ENCODE assay signal across 1 cellular context in genomic region chr14:75050852-75051555, GRCh38.
TF ChIP-seq lines count a peak whose summit lies in the region.

MLH3 (minus strand) TSS chr14:75051467; CDS start chr14:75049655, 1,812 bp downstream.

TF ChIP-seq in WTC11, 78 proteins besides CTCF, POLR2A, EP300 and RAD21 (continued from another document and continues in another):
- TF ChIP-seq E2F1 (CRISPR knock-in tag; IDR thresholded peaks at IDR 0.05) (no peak), ZNF425 (CRISPR knock-in tag; conservative IDR thresholded peaks at IDR 0.05) (no peak), ZNF219 (CRISPR knock-in tag; IDR thresholded peaks at IDR 0.05; ENCODE audit: borderline replicate concordance) (no peak), NR3C1 (CRISPR knock-in tag; conservative IDR thresholded peaks at IDR 0.05; ENCODE audit: low read depth) (no peak), SMAD3 (CRISPR knock-in tag; IDR thresholded peaks at IDR 0.05; ENCODE audit: borderline replicate concordance) (no peak), PRDM15 (CRISPR knock-in tag; IDR thresholded peaks at IDR 0.05) (no peak), JUN (CRISPR knock-in tag; IDR thresholded peaks at IDR 0.05) (no peak), ZSCAN18 (CRISPR knock-in tag; IDR thresholded peaks at IDR 0.05) (no peak), ATF3 (CRISPR knock-in tag; conservative IDR thresholded peaks at IDR 0.05) (no peak), ZNF232 (CRISPR knock-in tag; IDR thresholded peaks at IDR 0.05) (no peak), MAX (CRISPR knock-in tag; IDR thresholded peaks at IDR 0.05) (peak; percentile 95), GRHL2 (CRISPR knock-in tag; IDR thresholded peaks at IDR 0.05; ENCODE audit: insufficient replicate concordance, severe bottlenecking) (no peak), NFYB (CRISPR knock-in tag; conservative IDR thresholded peaks at IDR 0.05; ENCODE audit: low read depth) (no peak), E2F5 (CRISPR knock-in tag; IDR thresholded peaks at IDR 0.05) (peak; percentile 82; the same call in 1 of the 2 replicates), KAT7 (CRISPR knock-in tag; IDR thresholded peaks at IDR 0.05; ENCODE audit: borderline replicate concordance) (0 out of 2 replicates have a peak, but pooled peaks have one; percentile 88), NR2C2 (CRISPR knock-in tag; IDR thresholded peaks at IDR 0.05) (no peak), ETV6 (CRISPR knock-in tag; IDR thresholded peaks at IDR 0.05) (peak; percentile 44; the same call in 1 of the 2 replicates), JAZF1 (CRISPR knock-in tag; IDR thresholded peaks at IDR 0.05) (no peak), ERG (CRISPR knock-in tag; IDR thresholded peaks at IDR 0.05) (no peak), ZNF512 (CRISPR knock-in tag; IDR thresholded peaks at IDR 0.05; ENCODE audit: borderline replicate concordance) (no peak), STAT6 (CRISPR knock-in tag; conservative IDR thresholded peaks at IDR 0.05; ENCODE audit: low read depth) (no peak), ATF6 (CRISPR knock-in tag; IDR thresholded peaks at IDR 0.05) (no peak), RORB (CRISPR knock-in tag; IDR thresholded peaks at IDR 0.05) (no peak), ZMAT4 (CRISPR knock-in tag; IDR thresholded peaks at IDR 0.05) (no peak), SOX15 (CRISPR knock-in tag; IDR thresholded peaks at IDR 0.05) (no peak), ZNF263 (CRISPR knock-in tag; IDR thresholded peaks at IDR 0.05; ENCODE audit: low read depth) (no peak), PRRX2 (CRISPR knock-in tag; IDR thresholded peaks at IDR 0.05) (no peak), ZNF532 (CRISPR knock-in tag; IDR thresholded peaks at IDR 0.05; ENCODE audit: borderline replicate concordance) (no peak), MXD4 (CRISPR knock-in tag; IDR thresholded peaks at IDR 0.05; ENCODE audit: borderline replicate concordance) (no peak), ELF4 (CRISPR knock-in tag; IDR thresholded peaks at IDR 0.05; ENCODE audit: low read depth) (0 out of 2 replicates have a peak, but pooled peaks have one; percentile 61), CREB1 (CRISPR knock-in tag; IDR thresholded peaks at IDR 0.05) (no peak)
